ENCODE assay signal across 23 cellular contexts in genomic region chr6:43271103-43271815, GRCh38. TPM values are rescaled to one million over a fixed set of nuclear protein-coding genes. Genes with fewer than 3 reads are reported as not detected.
DNase-seq lines count a peak whose midpoint lies in the region; ATAC-seq and TF ChIP-seq lines count a peak whose summit lies in the region.
"Had no signal": no experiment of that assay in that cellular context is flagged by ENCODE, and none has a peak within 500 bp of the region (broad histone marks: within the 10 kb centered on the region; RNA-seq: fewer than 3 reads in every experiment).

No MANE protein-coding gene starts in this region.

- peaks cover 22% of the 10 kb centered on the region for H3F3A ChIP-seq in neural progenitor cell (ENCODE audit: low read depth)

- H3K36me3 ChIP-seq in Karpas-422 (ENCODE audit: insufficient read depth, low read length) (no peaks in the 10 kb centered on the region), duodenal mucosa (ENCODE audit: control insufficient read depth in 1 of 2, insufficient read depth in 2 of 2, low read length in 2 of 2) (no peaks in the 10 kb centered on the region), neural progenitor cell (no peaks in the 10 kb centered on the region)
- H3K36me3 ChIP-seq: heart right ventricle had no signal

- H3K4me3 ChIP-seq in Karpas-422 (ENCODE audit: low read length) = peak overlapping the region; percentile 5; the same call in 1 of the 2 replicates
- H3K4me3 ChIP-seq in duodenal mucosa (ENCODE audit: low read depth in 1 of 2, low read length in 2 of 2) = no peak overlapping the region
- H3K4me3 ChIP-seq in neural progenitor cell = no peak overlapping the region
- H3K4me3 ChIP-seq: GM23338, heart right ventricle had no signal

- H4K20me1 ChIP-seq in Karpas-422 (ENCODE audit: insufficient read depth, low read depth, low read length) (no peaks in the 10 kb centered on the region), neural progenitor cell (ENCODE audit: low read depth) (no peaks in the 10 kb centered on the region)

- intact Hi-C loops in cardiac septum (cut with DNase I) (no loop called here), left colon (cut with DNase I, micrococcal nuclease) (no loop called here)

- peaks cover 47% of the 10 kb centered on the region for H3K4me1 Mint-ChIP-seq in neural progenitor cell
- peaks cover 12% of the 10 kb centered on the region for H3K4me1 Mint-ChIP-seq in activated naive CD8-positive, alpha-beta T cell treated with anti-CD3 and anti-CD28 coated beads, Interleukin-2, amount 50 U/mL, for 24 hours
- H3K4me1 Mint-ChIP-seq in immature natural killer cell = peaks cover 14 to 22% of the 10 kb centered on the region in 2 donors

- H3K4me3 Mint-ChIP-seq in neural progenitor cell (peak overlapping the region; percentile 50), immature natural killer cell (peak overlapping the region in 2 of 5 donors; percentile 18 to 38)
- no peak overlapping the region for H3K4me3 Mint-ChIP-seq in activated naive CD8-positive, alpha-beta T cell treated with anti-CD3 and anti-CD28 coated beads, Interleukin-2, amount 50 U/mL, for 24 hours
- H3K4me3 Mint-ChIP-seq: GM23338; mesothelial cell of epicardium; T-helper 1 cell treated with Interleukin-12 subunit alpha and Interleukin-12 subunit beta and Interleukin-4 antibody, amounts not matched to agents 30 μg/mL and 1 μg/mL, for 36 hours; WTC11 had no signal

- DNase-seq in DMS153 (lab: John Stamatoyannopoulos, UW) (peak; percentile 72), Karpas-422 (peak; percentile 89), neural progenitor cell (ENCODE audit: low spot score) (no peak), cardiac septum (ENCODE audit: low spot score) (no peak), immature natural killer cell (no peak), left colon (no peak)
- no peak for DNase-seq in activated naive CD8-positive, alpha-beta T cell treated with anti-CD3 and anti-CD28 coated beads, Interleukin-2, amount 50 U/mL, for 24 hours
- DNase-seq: amniotic stem cell; Caco-2; central memory CD4-positive, alpha-beta T cell; effector CD4-positive, alpha-beta T cell; heart right ventricle; occipital lobe; stimulated activated CD4-positive, alpha-beta T cell treated with anti-CD3 and anti-CD28 coated beads, Interleukin-2, amount 100 ng/mL, for 24 hours had no signal

- H3K9me3 Mint-ChIP-seq in neural progenitor cell (no peaks in the 10 kb centered on the region), immature natural killer cell (no peaks in the 10 kb centered on the region)
- no peaks in the 10 kb centered on the region for H3K9me3 Mint-ChIP-seq in activated naive CD8-positive, alpha-beta T cell treated with anti-CD3 and anti-CD28 coated beads, Interleukin-2, amount 50 U/mL, for 24 hours
- H3K9me3 Mint-ChIP-seq: GM23338; mesothelial cell of epicardium; T-helper 1 cell treated with Interleukin-12 subunit alpha and Interleukin-12 subunit beta and Interleukin-4 antibody, amounts not matched to agents 30 μg/mL and 1 μg/mL, for 36 hours; WTC11 had no signal

- H3K4me2 ChIP-seq in Karpas-422 (ENCODE audit: low read depth, low read length, poor library complexity, severe bottlenecking) (peak overlapping the region; percentile 68), neural progenitor cell (no peak overlapping the region)
- H3K4me2 ChIP-seq: GM23338 had no signal

- H3K79me2 ChIP-seq in Karpas-422 (ENCODE audit: low read length) (no peaks in the 10 kb centered on the region), neural progenitor cell (ENCODE audit: low read depth) (no peaks in the 10 kb centered on the region)

- H3K27me3 Mint-ChIP-seq in neural progenitor cell (ENCODE audit: insufficient read depth, low read depth) = peaks cover 45% of the 10 kb centered on the region
- H3K27me3 Mint-ChIP-seq in activated naive CD8-positive, alpha-beta T cell treated with anti-CD3 and anti-CD28 coated beads, Interleukin-2, amount 50 U/mL, for 24 hours = peaks cover 34% of the 10 kb centered on the region
- H3K27me3 Mint-ChIP-seq in immature natural killer cell (ENCODE audit: low read depth in 3 of 3) = peaks cover 7 to 15% (median 10%) of the 10 kb centered on the region in 3 donors

- H3K9me3 ChIP-seq in Karpas-422 (ENCODE audit: low read length) = no peaks in the 10 kb centered on the region
- H3K9me3 ChIP-seq in duodenal mucosa (ENCODE audit: control insufficient read depth in 1 of 2, low read length in 2 of 2) = no peaks in the 10 kb centered on the region
- H3K9me3 ChIP-seq in neural progenitor cell (ENCODE audit: low read depth) = no peaks in the 10 kb centered on the region
- H3K9me3 ChIP-seq: Caco-2, heart right ventricle had no signal

- H3K9ac ChIP-seq in Karpas-422 (ENCODE audit: low read length) = no peak overlapping the region
- H3K9ac ChIP-seq in duodenal mucosa (ENCODE audit: low read depth in 1 of 2, low read length in 2 of 2) = peak overlapping the region; percentile 28 to 30
- H3K9ac ChIP-seq in neural progenitor cell = no peak overlapping the region

- H3K36me3 Mint-ChIP-seq in neural progenitor cell = peaks cover 2% of the 10 kb centered on the region
- no peaks in the 10 kb centered on the region for H3K36me3 Mint-ChIP-seq in activated naive CD8-positive, alpha-beta T cell treated with anti-CD3 and anti-CD28 coated beads, Interleukin-2, amount 50 U/mL, for 24 hours (ENCODE audit: low read depth)
- H3K36me3 Mint-ChIP-seq in immature natural killer cell = peaks cover 0 to 5% (median 0%) of the 10 kb centered on the region in 3 donors
- H3K36me3 Mint-ChIP-seq: mesothelial cell of epicardium, WTC11 had no signal

- H3K27ac ChIP-seq in Karpas-422 (ENCODE audit: low read length) (no peak overlapping the region), duodenal mucosa (ENCODE audit: low read depth, low read length) (peak overlapping the region; percentile 33), neural progenitor cell (no peak overlapping the region)

- no peak for TF ChIP-seq CTCF in neural progenitor cell (IDR thresholded peaks at IDR 0.05)

- H2AFZ ChIP-seq in Karpas-422 (ENCODE audit: low read length) (peak overlapping the region; percentile 0; the same call in 1 of the 2 replicates), neural progenitor cell (replicated peaks) (no peak overlapping the region)
- H2AFZ ChIP-seq: GM23338 had no signal

- no peak overlapping the region for H3K27ac Mint-ChIP-seq in neural progenitor cell
- H3K27ac Mint-ChIP-seq in activated naive CD8-positive, alpha-beta T cell treated with anti-CD3 and anti-CD28 coated beads, Interleukin-2, amount 50 U/mL, for 24 hours = no peak overlapping the region
- no peak overlapping the region for H3K27ac Mint-ChIP-seq in immature natural killer cell
- H3K27ac Mint-ChIP-seq: GM23338; T-helper 1 cell treated with Interleukin-12 subunit alpha and Interleukin-12 subunit beta and Interleukin-4 antibody, amounts not matched to agents 30 μg/mL and 1 μg/mL, for 36 hours; WTC11 had no signal

- ATAC-seq in activated naive CD8-positive, alpha-beta T cell treated with anti-CD3 and anti-CD28 coated beads, Interleukin-2, amount 50 U/mL, for 24 hours = no peak
- ATAC-seq in left colon = no peak
- ATAC-seq: GM23338, Right ventricle myocardium inferior, sciatic nerve, WTC11 had no signal

- H3K27me3 ChIP-seq in Karpas-422 (ENCODE audit: low read length) (no peaks in the 10 kb centered on the region), duodenal mucosa (ENCODE audit: control insufficient read depth in 1 of 2, insufficient read depth in 2 of 2, low read length in 2 of 2) (peaks cover 0 to 3% of the 10 kb centered on the region in 2 donors), neural progenitor cell (peaks cover 69% of the 10 kb centered on the region)

- no peaks in the 10 kb centered on the region for H3K9me2 ChIP-seq in Karpas-422 (replicated peaks; ENCODE audit: insufficient read depth, low read length)

- H3K4me1 ChIP-seq in Karpas-422 (ENCODE audit: low read length) = peaks cover 41% of the 10 kb centered on the region
- peaks cover 55 to 70% of the 10 kb centered on the region in 2 donors for H3K4me1 ChIP-seq in duodenal mucosa (ENCODE audit: control insufficient read depth in 1 of 2, insufficient read depth in 2 of 2, low read length in 2 of 2)
- H3K4me1 ChIP-seq in neural progenitor cell = peaks cover 31% of the 10 kb centered on the region

RNA-seq across cellular contexts. Expression of gene SLC22A7, which starts 26.8 kb away (rescaled TPM):
- total RNA-seq in Karpas-422 (2014; rRNA removed; shearing (Covaris generic); ENCODE audit: low replicate concordance) = not detected in 2 replicates
- total RNA-seq in neural progenitor cell (ENCODE audit: low replicate concordance) (not detected in 2 replicates), cardiac septum (not detected), left colon (not detected)
- not detected for polyA plus RNA-seq in immature natural killer cell
- total RNA-seq: Caco-2, GM23338, kidney epithelial cell, mesothelial cell of epicardium, Right ventricle myocardium inferior, sciatic nerve, subcutaneous adipose tissue, WTC11 had no signal

RNA-seq across cellular contexts. Expression of gene TTBK1, which starts 28.0 kb away (rescaled TPM):
- total RNA-seq in Karpas-422 (2014; rRNA removed; shearing (Covaris generic); ENCODE audit: low replicate concordance) = 0.34 and 1.2 TPM in 2 replicates
- total RNA-seq in neural progenitor cell (ENCODE audit: low replicate concordance) (1.7 and 3.2 TPM in 2 replicates), cardiac septum (0.35 TPM), left colon (under 1 TPM; 0.18 to 0.53 TPM)
- polyA plus RNA-seq in immature natural killer cell = not detected
- total RNA-seq: subcutaneous adipose tissue had no signal

RNA-seq across cellular contexts. Expression of gene CRIP3, which starts 37.4 kb away (rescaled TPM):
- 55.0 and 56.8 TPM in 2 replicates for total RNA-seq in Karpas-422 (2014; rRNA removed; shearing (Covaris generic); ENCODE audit: low replicate concordance)
- 21.3 and 35.4 TPM in 2 replicates for total RNA-seq in neural progenitor cell (ENCODE audit: low replicate concordance)
- total RNA-seq in cardiac septum = 11.2 TPM
- 1 to 10 TPM in 1 of 3 donors, under 1 TPM in 2; 0.26 to 1.3 (median 0.35) TPM for polyA plus RNA-seq in immature natural killer cell
- 1 to 10 TPM; 1.4 TPM for total RNA-seq in left colon
- total RNA-seq: Caco-2 had no signal

RNA-seq across cellular contexts. Expression of gene DNPH1, which starts 42.0 kb away (rescaled TPM):
- total RNA-seq in Karpas-422 (2014; rRNA removed; shearing (Covaris generic); ENCODE audit: low replicate concordance) = 59.0 and 157 TPM in 2 replicates
- total RNA-seq in neural progenitor cell (ENCODE audit: low replicate concordance) = 25.2 and 113 TPM in 2 replicates
- 23.2 TPM for total RNA-seq in cardiac septum
- 10 to 100 TPM; 23.7 to 36.8 (median 33.6) TPM for polyA plus RNA-seq in immature natural killer cell
- total RNA-seq in left colon = 10 to 100 TPM; 65.7 to 67.3 TPM

Comparison
In these comparisons a context has a peak if more than half of its experiments do, and no peak if none do; other contexts are left out.
1. DNase-seq: peak in DMS153 (single experiment) and Karpas-422 (single experiment); none in neural progenitor cell (single experiment), activated naive CD8-positive, alpha-beta T cell treated with anti-CD3 and anti-CD28 coated beads, Interleukin-2, amount 50 U/mL, for 24 hours (single experiment), cardiac septum (single experiment), immature natural killer cell (0 of 3) and left colon (0 of 2).
2. H3K9ac ChIP-seq: peak in duodenal mucosa (2 of 2); none in Karpas-422 (single experiment) and neural progenitor cell (single experiment).